34 cellular contexts compared by ENCODE assay signal in the genomic region with DNA sequence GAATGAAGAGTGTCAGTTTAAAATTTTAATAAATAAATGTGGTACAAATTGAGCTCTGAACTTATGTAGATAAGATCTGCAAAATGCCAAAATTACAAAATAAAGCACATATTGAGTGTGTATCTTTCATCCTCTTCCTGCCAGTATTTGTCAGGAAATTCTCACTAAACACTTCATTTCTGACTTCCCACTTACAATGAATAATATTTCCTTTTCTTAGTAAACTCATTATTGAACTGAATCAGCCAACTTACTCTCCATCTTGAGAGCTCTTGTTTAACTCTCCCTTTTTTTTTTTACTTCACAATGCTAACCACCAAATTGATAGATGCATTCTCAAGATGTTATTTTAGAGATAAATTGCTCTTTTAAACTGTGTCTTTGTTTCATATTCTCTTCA.
"Had no signal": no experiment of that assay in that cellular context is flagged by ENCODE, and none has a peak within 500 bp of the region (broad histone marks: within the 10 kb centered on the region; RNA-seq: fewer than 3 reads in every experiment).

No MANE protein-coding gene starts in this region.

- ATAC-seq: activated naive CD4-positive, alpha-beta T cell treated with anti-CD3 and anti-CD28 coated beads, Interleukin-2, amount 50 U/mL, for 72 hours; activated naive CD8-positive, alpha-beta T cell treated with anti-CD3 and anti-CD28 coated beads, Interleukin-2, amount 50 U/mL, for 24 hours; activated T-cell treated with anti-CD3 and anti-CD28 coated beads, Interleukin-2, amount 50 U/mL, for 4 hours; activated T-cell treated with anti-CD3 and anti-CD28 coated beads, Interleukin-2, amount 50 U/mL, for 72 hours; activated T-helper 17 cell treated with anti-CD3 and anti-CD28 coated beads, Interleukin-2, amount 50 U/mL, for 72 hours; body of pancreas had no signal

- FAIRE-seq: astrocyte, bronchial epithelial cell had no signal

- DNase-seq: activated effector memory CD4-positive, alpha-beta T cell treated with anti-CD3 and anti-CD28 coated beads, Interleukin-2, amount 50 U/mL, for 16 hours; activated effector memory CD4-positive, alpha-beta T cell treated with Interleukin-2 at 50 U/mL for 16 hours; activated gamma-delta T cell; activated gamma-delta T cell treated with Interleukin-2 at 50 U/mL for 16 hours; activated naive CD4-positive, alpha-beta T cell; activated naive CD4-positive, alpha-beta T cell treated with anti-CD3 and anti-CD28 coated beads for 36 hours; activated naive CD4-positive, alpha-beta T cell treated with anti-CD3 and anti-CD28 coated beads, Interleukin-2, amount 10 ng/mL, durations not matched to agents 7 days and 5 days; activated naive CD4-positive, alpha-beta T cell treated with anti-CD3 and anti-CD28 coated beads, Interleukin-2, amount 50 U/mL, for 16 hours; activated naive CD4-positive, alpha-beta T cell treated with Interleukin-2 at 50 U/mL for 16 hours; activated naive CD8-positive, alpha-beta T cell treated with anti-CD3 and anti-CD28 coated beads for 36 hours; activated naive CD8-positive, alpha-beta T cell treated with anti-CD3 and anti-CD28 coated beads, Interleukin-2, amount 10 ng/mL, durations not matched to agents 7 days and 5 days; activated naive CD8-positive, alpha-beta T cell treated with anti-CD3 and anti-CD28 coated beads, Interleukin-2, amount 50 U/mL, for 24 hours; activated T-cell treated with anti-CD3 and anti-CD28 coated beads, Interleukin-2, amount 50 U/mL, for 1 hour; activated T-cell treated with anti-CD3 and anti-CD28 coated beads, Interleukin-2, amount 50 U/mL, for 24 hours; activated T-cell treated with anti-CD3 and anti-CD28 coated beads, Interleukin-2, amount 50 U/mL, for 4 hours; activated T-cell treated with anti-CD3 and anti-CD28 coated beads, Interleukin-2, amount 50 U/mL, for 48 hours; activated T-cell treated with anti-CD3 and anti-CD28 coated beads, Interleukin-2, amount 50 U/mL, for 72 hours; adrenal gland; amniotic stem cell; amygdala; anterior cingulate cortex; aorta; body of pancreas; brain microvascular endothelial cell; caudate nucleus; central memory CD4-positive, alpha-beta T cell; cerebellar nuclear complex had no signal

- H3K36me3 ChIP-seq: adrenal gland, ascending aorta, brain microvascular endothelial cell, cardiac muscle cell had no signal

- H3K27ac ChIP-seq: adrenal gland, ascending aorta, body of pancreas, brain microvascular endothelial cell, breast epithelium, cardiac muscle cell had no signal

- H3K4me3 ChIP-seq: adrenal gland, ascending aorta, body of pancreas, breast epithelium, cardiac muscle cell had no signal

- H3K9me3 ChIP-seq: adrenal gland, body of pancreas had no signal

- H3K4me1 ChIP-seq: adrenal gland, ascending aorta, body of pancreas, breast epithelium had no signal

- H3K27me3 ChIP-seq: adrenal gland, ascending aorta, body of pancreas, brain microvascular endothelial cell, breast epithelium, cardiac muscle cell had no signal
